8 cellular contexts compared by ENCODE assay signal in genomic region chr7:94509264-94509878, GRCh38. TPM values are rescaled to one million over a fixed set of nuclear protein-coding genes. Genes with fewer than 3 reads are reported as not detected.
DNase-seq lines count a peak whose midpoint lies in the region; ATAC-seq and TF ChIP-seq lines count a peak whose summit lies in the region.

Gene CASD1 (plus strand): TSS chr7:94509809. CDS start chr7:94510085, 276 bp downstream.

- DNase-seq in NCI-H2029 (lab: John Stamatoyannopoulos, UW) (peak; percentile 42), NCI-H2029 treated with DMSO at 0.1 percent for 48 hours (lab: John Stamatoyannopoulos, UW) (no peak), NCI-H1694 treated with DMSO at 0.1 percent for 48 hours (lab: John Stamatoyannopoulos, UW) (peak; percentile 28), dermis blood vessel endothelial cell (no peak), lower lobe of right lung (peak; percentile 81)
- peak; percentile 52 to 54 for DNase-seq in activated CD4-positive, alpha-beta T cell treated with anti-CD3 and anti-CD28 coated beads for 4 hours
- DNase-seq in stimulated activated CD4-positive, alpha-beta T cell treated with anti-CD3 and anti-CD28 coated beads, TNF-alpha, amount 100 ng/mL, for 24 hours (ENCODE audit: low read depth in 3 of 3): peak; percentile 11 to 57 (median 38)

- H3K27ac ChIP-seq in lower lobe of right lung: peak within 1 kb of the TSS; percentile 89

- no peaks in the 10 kb centered on the region for H3K9me3 ChIP-seq in lower lobe of right lung

- H3K36me3 ChIP-seq in lower lobe of right lung: no peaks in the 10 kb centered on the region

- intact Hi-C loops in lower lobe of right lung (cut with DNase I): no loop called here

- peaks cover 13% of the 10 kb centered on the region for H3K4me1 ChIP-seq in lower lobe of right lung

- ATAC-seq in HG02798 (IDR thresholded peaks at IDR 0.05; ENCODE audit: poor library complexity, unreplicated experiment) (peak; percentile 77), lower lobe of right lung (peak; percentile 78)

- H3K4me3 ChIP-seq in lower lobe of right lung: peak within 1 kb of the TSS; percentile 89

- TF ChIP-seq CTCF in lower lobe of right lung (IDR thresholded peaks at IDR 0.05): no peak

- no peaks in the 10 kb centered on the region for H3K27me3 ChIP-seq in lower lobe of right lung (ENCODE audit: low read depth)

RNA-seq across cellular contexts. Expression of gene CASD1, which starts in this region (rescaled TPM):
- total RNA-seq in dermis blood vessel endothelial cell: 23.3 and 23.8 TPM in 2 replicates
- total RNA-seq in lower lobe of right lung: 27.3 TPM

Comparison
In these comparisons a context has a peak if more than half of its experiments do, and no peak if none do; other contexts are left out.
1. DNase-seq: peak in NCI-H2029 (single experiment), NCI-H1694 treated with DMSO at 0.1 percent for 48 hours (single experiment), activated CD4-positive, alpha-beta T cell treated with anti-CD3 and anti-CD28 coated beads for 4 hours (2 of 2), lower lobe of right lung (single experiment) and stimulated activated CD4-positive, alpha-beta T cell treated with anti-CD3 and anti-CD28 coated beads, TNF-alpha, amount 100 ng/mL, for 24 hours (3 of 3); none in NCI-H2029 treated with DMSO at 0.1 percent for 48 hours (single experiment) and dermis blood vessel endothelial cell (single experiment).